32 cellular contexts compared by ENCODE assay signal in genomic region chr3:137300703-137301102, GRCh38.
"Had no signal": no experiment of that assay in that cellular context is flagged by ENCODE, and none has a peak within 500 bp of the region (broad histone marks: within the 10 kb centered on the region; RNA-seq: fewer than 3 reads in every experiment).

No MANE protein-coding gene starts in this region.

- H3K27ac ChIP-seq: adrenal gland, body of pancreas, esophagus muscularis mucosa, foreskin keratinocyte, gastrocnemius medialis, heart left ventricle, WERI-Rb-1 had no signal

- H3K27me3 ChIP-seq: adrenal gland, body of pancreas, esophagus muscularis mucosa, foreskin keratinocyte, gastrocnemius medialis, heart left ventricle had no signal

- DNase-seq: activated B cell treated with CpG ODN at 0.5 μM for 24 hours; activated CD4-positive, alpha-beta T cell treated with anti-CD3 and anti-CD28 coated beads for 48 hours; activated CD4-positive, alpha-beta T cell treated with anti-CD3 and anti-CD28 coated beads, Interleukin-2, amount 50 U/mL, for 1 hour; activated CD4-positive, alpha-beta T cell treated with anti-CD3 and anti-CD28 coated beads, Interleukin-2, amount 50 U/mL, for 48 hours; activated CD8-positive, alpha-beta memory T cell treated with anti-CD3 and anti-CD28 coated beads for 24 hours; activated CD8-positive, alpha-beta T cell treated with anti-CD3 and anti-CD28 coated beads for 36 hours; activated effector memory CD4-positive, alpha-beta T cell treated with Interleukin-2 at 50 U/mL for 16 hours; activated gamma-delta T cell treated with Interleukin-2 at 50 U/mL for 16 hours; activated naive CD4-positive, alpha-beta T cell treated with Interleukin-2 at 50 U/mL for 16 hours; activated naive CD8-positive, alpha-beta T cell treated with anti-CD3 and anti-CD28 coated beads for 36 hours; activated naive CD8-positive, alpha-beta T cell treated with anti-CD3 and anti-CD28 coated beads, Interleukin-2, amount 50 U/mL, for 24 hours; activated T-cell treated with anti-CD3 and anti-CD28 coated beads, Interleukin-2, amount 50 U/mL, for 4 hours; adrenal gland; amygdala; aorta; body of pancreas; caudate nucleus; cortex of kidney; dermis blood vessel endothelial cell; effector CD4-positive, alpha-beta T cell; effector memory CD8-positive, alpha-beta T cell; erythroblast; foreskin keratinocyte; gastrocnemius medialis; glutamatergic neuron; heart left ventricle; hypothalamus; T1000; WERI-Rb-1 had no signal

- H3K9me3 ChIP-seq: adrenal gland, body of pancreas, esophagus muscularis mucosa, gastrocnemius medialis had no signal

- H3K4me3 ChIP-seq: adrenal gland, body of pancreas, esophagus muscularis mucosa, gastrocnemius medialis, heart left ventricle had no signal

- H3K36me3 ChIP-seq: adrenal gland, esophagus muscularis mucosa, gastrocnemius medialis, heart left ventricle, WERI-Rb-1 had no signal

- H3K4me1 ChIP-seq: adrenal gland, body of pancreas, esophagus muscularis mucosa, foreskin keratinocyte, gastrocnemius medialis, heart left ventricle had no signal

- ATAC-seq: activated CD4-positive, CD25-positive, alpha-beta regulatory T cell treated with anti-CD3 and anti-CD28 coated beads, Interleukin-2, amount 50 U/mL, for 24 hours; activated CD8-positive, alpha-beta T cell treated with anti-CD3 and anti-CD28 coated beads for 36 hours; activated naive CD8-positive, alpha-beta T cell treated with anti-CD3 and anti-CD28 coated beads, Interleukin-2, amount 50 U/mL, for 24 hours; activated T-cell treated with anti-CD3 and anti-CD28 coated beads, Interleukin-2, amount 50 U/mL, for 4 hours; activated T-helper 17 cell treated with anti-CD3 and anti-CD28 coated beads, Interleukin-2, amount 50 U/mL, for 72 hours; body of pancreas; effector memory CD8-positive, alpha-beta T cell; foreskin keratinocyte; gastrocnemius medialis; heart left ventricle had no signal
